8 cellular contexts compared by ENCODE assay signal in genomic region chr9:32551491-32552049, GRCh38. TPM values are rescaled to one million over a fixed set of nuclear protein-coding genes. Genes with fewer than 3 reads are reported as not detected.
DNase-seq lines count a peak whose midpoint lies in the region; ATAC-seq and TF ChIP-seq lines count a peak whose summit lies in the region.

No MANE protein-coding gene starts in this region.

- H3K9me2 ChIP-seq in HCT116 (ENCODE audit: insufficient read depth), result no peaks in the 10 kb centered on the region

- H3K4me3 ChIP-seq in HCT116 (replicated peaks in 1 of 2; ENCODE audit: low read depth in 1 of 2, low read length in 2 of 2) (peak overlapping the region; percentile 61 to 83), fibroblast of villous mesenchyme (ENCODE audit: low read depth, low read length) (peak overlapping the region; percentile 89), neuron (ENCODE audit: low read length) (peak overlapping the region; percentile 98)

- ATAC-seq in HCT116, result peak; percentile 16

- H3K4me2 ChIP-seq in HCT116 (ENCODE audit: low read length), result peak overlapping the region; percentile 94

- DNase-seq in CD1c-positive myeloid dendritic cell (ENCODE audit: extremely low spot score) (peak; percentile 79), HCT116 (ENCODE audit: low read depth, low spot score) (peak; percentile 7), NOMO-1 treated with dmso at 0.1 percent for 144 hours (lab: John Stamatoyannopoulos, UW; ENCODE audit: unreplicated experiment) (peak; percentile 35), fibroblast of villous mesenchyme (ENCODE audit: low read depth) (no peak), type B pancreatic cell (ENCODE audit: extremely low spot score, unreplicated experiment) (no peak), epidermal melanocyte (ENCODE audit: insufficient read length, low spot score) (no peak)
- peak; percentile 30 for DNase-seq in activated T-helper 1 cell treated with anti-CD3 and anti-CD28 coated beads, Interleukin-12 subunit alpha, Interleukin-12 subunit beta, Interleukin-2, Interleukin-4 antibody, amounts not matched to agents 30 ng/mL and 10 ng/mL and 1 ng/mL, durations not matched to agents 14 hours and 24 hours and 36 hours (ENCODE audit: low spot score)

- H3K9me3 ChIP-seq in HCT116 (ENCODE audit: control insufficient read depth in 1 of 2, insufficient read depth in 1 of 2, low read depth in 1 of 2, low read length in 2 of 2) (no peaks in the 10 kb centered on the region), neuron (ENCODE audit: low read length) (peaks cover 3% of the 10 kb centered on the region)

- peaks cover 36% of the 10 kb centered on the region for H3K4me1 Mint-ChIP-seq in activated T-helper 1 cell treated with anti-CD3 and anti-CD28 coated beads, Interleukin-12 subunit alpha, Interleukin-12 subunit beta, Interleukin-2, Interleukin-4 antibody, amounts not matched to agents 30 ng/mL and 10 ng/mL and 1 ng/mL, durations not matched to agents 14 hours and 24 hours and 36 hours (ENCODE audit: low read depth)
- H3K4me1 Mint-ChIP-seq in type B pancreatic cell (ENCODE audit: unreplicated experiment), result peaks cover 14% of the 10 kb centered on the region

- no peak for TF ChIP-seq POLR2A in HCT116 (IDR thresholded peaks at IDR 0.05; ENCODE audit: borderline replicate concordance, extremely low read depth, insufficient read depth, insufficient read length)

- TF ChIP-seq RAD21 in HCT116 (IDR thresholded peaks at IDR 0.05; ENCODE audit: low read depth), result no peak

- POLR2A ChIA-PET in HCT116 (lab: Charles Lee), result interaction anchor here (1.4 to 2.3 kb wide), 2 partner anchors 30 to 474 kb away, joined by 3 to 6 read pairs; partner anchors contain the start of gene DNAJA1

- H3K27ac ChIP-seq in HCT116 (ENCODE audit: low read depth, low read length), result peak overlapping the region; percentile 83

- peaks cover 19% of the 10 kb centered on the region for H3K36me3 Mint-ChIP-seq in activated T-helper 1 cell treated with anti-CD3 and anti-CD28 coated beads, Interleukin-12 subunit alpha, Interleukin-12 subunit beta, Interleukin-2, Interleukin-4 antibody, amounts not matched to agents 30 ng/mL and 10 ng/mL and 1 ng/mL, durations not matched to agents 14 hours and 24 hours and 36 hours (ENCODE audit: low read depth)
- peaks cover 20% of the 10 kb centered on the region for H3K36me3 Mint-ChIP-seq in type B pancreatic cell

- H3K27me3 Mint-ChIP-seq in activated T-helper 1 cell treated with anti-CD3 and anti-CD28 coated beads, Interleukin-12 subunit alpha, Interleukin-12 subunit beta, Interleukin-2, Interleukin-4 antibody, amounts not matched to agents 30 ng/mL and 10 ng/mL and 1 ng/mL, durations not matched to agents 14 hours and 24 hours and 36 hours (ENCODE audit: insufficient read depth), result no peaks in the 10 kb centered on the region
- H3K27me3 Mint-ChIP-seq in type B pancreatic cell, result no peaks in the 10 kb centered on the region

- CTCF ChIA-PET in HCT116 (lab: Charles Lee), result interaction anchor here (1.6 to 1.9 kb wide), 2 partner anchors 25 to 173 kb away, joined by 3 to 16 read pairs; no protein-coding TSS in a partner anchor

- TF ChIP-seq CTCF in HCT116 (IDR thresholded peaks at IDR 0.05 in 2 of 3, conservative IDR thresholded peaks at IDR 0.05 in 1 of 3; ENCODE audit: borderline replicate concordance in 1 of 3, insufficient read depth in 1 of 3, low read depth in 2 of 3, low read length in 2 of 3) (no peak), fibroblast of villous mesenchyme (IDR thresholded peaks at IDR 0.05; ENCODE audit: insufficient read depth, low read depth, low read length) (no peak), type B pancreatic cell (conservative IDR thresholded peaks at IDR 0.05) (no peak)

- peak overlapping the region; percentile 99 for H3K27ac Mint-ChIP-seq in activated T-helper 1 cell treated with anti-CD3 and anti-CD28 coated beads, Interleukin-12 subunit alpha, Interleukin-12 subunit beta, Interleukin-2, Interleukin-4 antibody, amounts not matched to agents 30 ng/mL and 10 ng/mL and 1 ng/mL, durations not matched to agents 14 hours and 24 hours and 36 hours
- H3K27ac Mint-ChIP-seq in type B pancreatic cell, result peak overlapping the region; percentile 96

- no TSS peak for BruUV-seq in HCT116 (replicated peaks; lab: Mats Ljungman, UMichigan)

- peaks cover 68% of the 10 kb centered on the region for H3K79me2 ChIP-seq in HCT116 (ENCODE audit: insufficient read depth, low read length)

- H3K27me3 ChIP-seq in HCT116 (ENCODE audit: insufficient read depth, low read length) (no peaks in the 10 kb centered on the region), neuron (ENCODE audit: insufficient read depth, low read length) (no peaks in the 10 kb centered on the region)

- no peak overlapping the region for H2AFZ ChIP-seq in HCT116 (ENCODE audit: low read depth, low read length, poor library complexity, severe bottlenecking)
- peak overlapping the region; percentile 96 for H2AFZ ChIP-seq in neuron (ENCODE audit: low read depth, low read length)

- RAD21 ChIA-PET in HCT116 (lab: Charles Lee; ENCODE audit: low non-redundant PET in 1 of 2, low total read pairs in 2 of 2, uncharacterized antibody in 2 of 2, unreplicated experiment in 2 of 2), result interaction anchor here in 1 of 2 experiments (1.1 kb wide), 1 partner anchor 25 kb away, joined by 3 read pairs; the partner anchor contains the start of gene RIGI

- H3K4me1 ChIP-seq in HCT116 (ENCODE audit: control insufficient read depth in 1 of 2, insufficient read depth in 2 of 2, low read length in 2 of 2), result peaks cover 8 to 22% of the 10 kb centered on the region in 2 experiments
- peaks cover 12% of the 10 kb centered on the region for H3K4me1 ChIP-seq in neuron (ENCODE audit: insufficient read depth, low read length)

- H4K20me1 ChIP-seq in HCT116 (ENCODE audit: insufficient read depth), result no peaks in the 10 kb centered on the region

- no peaks in the 10 kb centered on the region; a peak in 2 of 4 replicates for H3K36me3 ChIP-seq in HCT116 (ENCODE audit: control insufficient read depth in 1 of 2, insufficient read depth in 2 of 2, low read length in 2 of 2)
- peaks cover 20% of the 10 kb centered on the region for H3K36me3 ChIP-seq in neuron (ENCODE audit: insufficient read depth, low read length)

- intact Hi-C loops in HCT116 (cut with micrococcal nuclease), result no loop called here
- intact Hi-C loops in activated T-helper 1 cell treated with anti-CD3 and anti-CD28 coated beads, Interleukin-12 subunit alpha, Interleukin-12 subunit beta, Interleukin-2, Interleukin-4 antibody, amounts not matched to agents 30 ng/mL and 10 ng/mL and 1 ng/mL, durations not matched to agents 14 hours and 24 hours and 36 hours (cut with micrococcal nuclease), result loop anchor here (1.0 to 5.0 kb wide), 12 partner anchors 22 to 1906 kb away; partner anchors contain the start of genes ACO1, APTX, B4GALT1 and CHMP5

- peak overlapping the region; percentile 75 for H3K9ac ChIP-seq in HCT116 (ENCODE audit: low read length)

- H3K9me3 Mint-ChIP-seq in activated T-helper 1 cell treated with anti-CD3 and anti-CD28 coated beads, Interleukin-12 subunit alpha, Interleukin-12 subunit beta, Interleukin-2, Interleukin-4 antibody, amounts not matched to agents 30 ng/mL and 10 ng/mL and 1 ng/mL, durations not matched to agents 14 hours and 24 hours and 36 hours, result no peaks in the 10 kb centered on the region
- H3K9me3 Mint-ChIP-seq in type B pancreatic cell, result no peaks in the 10 kb centered on the region

- H3K4me3 Mint-ChIP-seq in activated T-helper 1 cell treated with anti-CD3 and anti-CD28 coated beads, Interleukin-12 subunit alpha, Interleukin-12 subunit beta, Interleukin-2, Interleukin-4 antibody, amounts not matched to agents 30 ng/mL and 10 ng/mL and 1 ng/mL, durations not matched to agents 14 hours and 24 hours and 36 hours, result peak overlapping the region; percentile 93
- peak overlapping the region; percentile 100 for H3K4me3 Mint-ChIP-seq in type B pancreatic cell

TF ChIP-seq in HCT116, 20 proteins besides CTCF, POLR2A, EP300 and RAD21:
- TF ChIP-seq SIN3A (IDR thresholded peaks at IDR 0.05; ENCODE audit: low read depth), result peak; percentile 45; the same call in 1 of the 2 replicates
- no peak for TF ChIP-seq FOSL1 (IDR thresholded peaks at IDR 0.05; ENCODE audit: low read depth)

RNA-seq across cellular contexts. Expression of gene SMIM27, which starts 0.6 kb away (rescaled TPM):
- 8.1 TPM for total RNA-seq in HCT116 (2021; ENCODE audit: unreplicated experiment)
- polyA plus RNA-seq in HCT116 (2012), result 16.2 and 21.9 TPM in 2 replicates
- total RNA-seq in activated T-helper 1 cell treated with anti-CD3 and anti-CD28 coated beads, Interleukin-12 subunit alpha, Interleukin-12 subunit beta, Interleukin-2, Interleukin-4 antibody, amounts not matched to agents 30 ng/mL and 10 ng/mL and 1 ng/mL, durations not matched to agents 14 hours and 24 hours and 36 hours, result 8.7 and 11.0 TPM in 2 replicates
- total RNA-seq in fibroblast of villous mesenchyme, result 1.7 and 2.6 TPM in 2 replicates
- 9.1 and 12.7 TPM in 2 replicates for total RNA-seq in type B pancreatic cell (ENCODE audit: low replicate concordance)

RNA-seq across cellular contexts. Expression of gene TOPORS, which starts 0.8 kb away (rescaled TPM):
- total RNA-seq in HCT116 (2021; ENCODE audit: unreplicated experiment) (12.7 TPM), fibroblast of villous mesenchyme (25.1 and 44.5 TPM in 2 replicates), type B pancreatic cell (ENCODE audit: low replicate concordance) (16.7 and 18.4 TPM in 2 replicates)
- 5.4 and 6.8 TPM in 2 replicates for polyA plus RNA-seq in HCT116 (2012)
- 14.8 and 15.1 TPM in 2 replicates for total RNA-seq in activated T-helper 1 cell treated with anti-CD3 and anti-CD28 coated beads, Interleukin-12 subunit alpha, Interleukin-12 subunit beta, Interleukin-2, Interleukin-4 antibody, amounts not matched to agents 30 ng/mL and 10 ng/mL and 1 ng/mL, durations not matched to agents 14 hours and 24 hours and 36 hours

RNA-seq across cellular contexts. Expression of gene NDUFB6, which starts 21.4 kb away (rescaled TPM):
- total RNA-seq in HCT116 (2021; ENCODE audit: unreplicated experiment), result 68.9 TPM
- 35.7 and 50.5 TPM in 2 replicates for polyA plus RNA-seq in HCT116 (2012)
- total RNA-seq in activated T-helper 1 cell treated with anti-CD3 and anti-CD28 coated beads, Interleukin-12 subunit alpha, Interleukin-12 subunit beta, Interleukin-2, Interleukin-4 antibody, amounts not matched to agents 30 ng/mL and 10 ng/mL and 1 ng/mL, durations not matched to agents 14 hours and 24 hours and 36 hours, result 46.3 and 48.2 TPM in 2 replicates
- total RNA-seq in fibroblast of villous mesenchyme, result 35.8 and 43.6 TPM in 2 replicates
- 42.9 and 45.6 TPM in 2 replicates for total RNA-seq in type B pancreatic cell (ENCODE audit: low replicate concordance)

RNA-seq across cellular contexts. Expression of gene RIGI, which starts 25.6 kb away (rescaled TPM):
- total RNA-seq in HCT116 (2021; ENCODE audit: unreplicated experiment) (5.5 TPM), fibroblast of villous mesenchyme (8.7 and 22.0 TPM in 2 replicates), type B pancreatic cell (ENCODE audit: low replicate concordance) (5.8 and 7.7 TPM in 2 replicates)
- polyA plus RNA-seq in HCT116 (2012), result 2.3 and 2.7 TPM in 2 replicates
- total RNA-seq in activated T-helper 1 cell treated with anti-CD3 and anti-CD28 coated beads, Interleukin-12 subunit alpha, Interleukin-12 subunit beta, Interleukin-2, Interleukin-4 antibody, amounts not matched to agents 30 ng/mL and 10 ng/mL and 1 ng/mL, durations not matched to agents 14 hours and 24 hours and 36 hours, result 6.1 and 6.5 TPM in 2 replicates

Comparison
In these comparisons a context has a peak if more than half of its experiments do, and no peak if none do; other contexts are left out.
1. DNase-seq: peak in CD1c-positive myeloid dendritic cell (single experiment), HCT116 (single experiment), NOMO-1 treated with dmso at 0.1 percent for 144 hours (single experiment) and activated T-helper 1 cell treated with anti-CD3 and anti-CD28 coated beads, Interleukin-12 subunit alpha, Interleukin-12 subunit beta, Interleukin-2, Interleukin-4 antibody, amounts not matched to agents 30 ng/mL and 10 ng/mL and 1 ng/mL, durations not matched to agents 14 hours and 24 hours and 36 hours (single experiment); none in fibroblast of villous mesenchyme (single experiment), type B pancreatic cell (single experiment) and epidermal melanocyte (single experiment).
2. Peak in every context shown above with its lines, with median percentiles within 50 percentile points of each other: H3K4me3 ChIP-seq.